ENCODE assay signal across 15 cellular contexts in genomic region chr6:132060591-132060990, GRCh38.
DNase-seq lines count a peak whose midpoint lies in the region; ATAC-seq and TF ChIP-seq lines count a peak whose summit lies in the region.
"Had no signal": no experiment of that assay in that cellular context is flagged by ENCODE, and none has a peak within 500 bp of the region (broad histone marks: within the 10 kb centered on the region; RNA-seq: fewer than 3 reads in every experiment).

No MANE protein-coding gene starts in this region.

- ATAC-seq in left colon (peak; percentile 69), left lung (no peak)

- no peak overlapping the region for H3K27ac ChIP-seq in right atrium auricular region
- no peak overlapping the region for H3K27ac ChIP-seq in left lung
- H3K27ac ChIP-seq: Peyer's patch had no signal

- H3K4me3 ChIP-seq in right atrium auricular region (no peak overlapping the region), left lung (no peak overlapping the region)
- H3K4me3 ChIP-seq: esophagus muscularis mucosa, Peyer's patch had no signal

- H3K4me1 ChIP-seq in right atrium auricular region = peaks cover 0 to 48% of the 10 kb centered on the region in 2 donors
- no peaks in the 10 kb centered on the region for H3K4me1 ChIP-seq in left lung
- H3K4me1 ChIP-seq: Peyer's patch had no signal

- intact Hi-C loops in left colon (cut with DNase I, micrococcal nuclease) (no loop called here), left lung (cut with DNase I) (no loop called here)

- no peaks in the 10 kb centered on the region for H3K36me3 ChIP-seq in right atrium auricular region
- no peaks in the 10 kb centered on the region for H3K36me3 ChIP-seq in left lung
- H3K36me3 ChIP-seq: esophagus muscularis mucosa, Peyer's patch had no signal

- H3K9me3 ChIP-seq in right atrium auricular region (no peaks in the 10 kb centered on the region), left lung (no peaks in the 10 kb centered on the region)
- H3K9me3 ChIP-seq: esophagus muscularis mucosa, Peyer's patch had no signal

- DNase-seq in DMS153 treated with DMSO at 0.1 percent for 48 hours (lab: John Stamatoyannopoulos, UW; ENCODE audit: unreplicated experiment) (peak; percentile 61), NCI-H1048 (lab: John Stamatoyannopoulos, UW) (peak; percentile 7), astrocyte of the hippocampus (ENCODE audit: low read depth, low spot score) (peak; percentile 48), left colon (no peak), HPDE6-E6E7 (ENCODE audit: extremely low spot score) (no peak), right atrium auricular region (ENCODE audit: low spot score) (no peak), GM10266 (ENCODE audit: extremely low spot score) (no peak), left lung (no peak)
- DNase-seq: anterior cingulate cortex, GOT3, Karpas-422, NCI-H2171, nephron progenitor cell had no signal

- H3K27me3 ChIP-seq in right atrium auricular region (no peaks in the 10 kb centered on the region), left lung (no peaks in the 10 kb centered on the region)
- H3K27me3 ChIP-seq: esophagus muscularis mucosa, Peyer's patch had no signal

- no peak for TF ChIP-seq CTCF in right atrium auricular region (IDR thresholded peaks at IDR 0.05)
- no peak for TF ChIP-seq CTCF in GM10266 (IDR thresholded peaks at IDR 0.05; ENCODE audit: control insufficient read depth, insufficient read depth, low read depth, missing control alignments)
- TF ChIP-seq CTCF in left lung (IDR thresholded peaks at IDR 0.05) = no peak

Comparison
In these comparisons a context has a peak if more than half of its experiments do, and no peak if none do; other contexts are left out.
1. DNase-seq: peak in DMS153 treated with DMSO at 0.1 percent for 48 hours (single experiment), NCI-H1048 (single experiment) and astrocyte of the hippocampus (single experiment); none in left colon (0 of 2), HPDE6-E6E7 (single experiment), right atrium auricular region (single experiment), GM10266 (single experiment) and left lung (0 of 2).